ENCODE assay signal across 6 cellular contexts in genomic region chr22:17283865-17284264, GRCh38.
DNase-seq lines count a peak whose midpoint lies in the region; ATAC-seq, FAIRE-seq and TF ChIP-seq lines count a peak whose summit lies in the region.
"Not testable (repeated sequence)": the region's sequence is repeated elsewhere in the genome, so short reads cannot be mapped to it uniquely, and the experiment has no call there.

No MANE protein-coding gene starts in this region.

- intact Hi-C loops in HepG2 (cut with micrococcal nuclease; ENCODE audit: unreplicated experiment); posterior vena cava (cut with DNase I); sigmoid colon (cut with DNase I): not testable (repeated sequence)

- not testable (repeated sequence) for H3K9me2 ChIP-seq in GM23338 (ENCODE audit: insufficient read depth)

- TF ChIP-seq EP300 in H1 (IDR thresholded peaks at IDR 0.05; ENCODE audit: borderline replicate concordance in 1 of 2, low read depth in 2 of 2, low read length in 2 of 2); HepG2 (IDR thresholded peaks at IDR 0.05; ENCODE audit: low read depth in 2 of 2, low read length in 2 of 2); HepG2 (CRISPR knock-in tag; IDR thresholded peaks at IDR 0.05; ENCODE audit: borderline replicate concordance); sigmoid colon (IDR thresholded peaks at IDR 0.05): not testable (repeated sequence)

- H3K14ac ChIP-seq in H1 (ENCODE audit: insufficient read length) = not testable (repeated sequence)

- not testable (repeated sequence) for H3K79me1 ChIP-seq in H1 (ENCODE audit: low read depth, low read length)

- H3K23me2 ChIP-seq in H1 (ENCODE audit: low read depth, low read length) = not testable (repeated sequence)

- H3K4me3 ChIP-seq in GM23338; H1 (ENCODE audit: extremely low read depth in 1 of 4, insufficient read depth in 2 of 4, low read depth in 3 of 4, low read length in 4 of 4); HepG2 (replicated peaks in 1 of 3; ENCODE audit: insufficient read depth in 1 of 3, low read depth in 2 of 3, low read length in 3 of 3); sigmoid colon: not testable (repeated sequence)

- not testable (repeated sequence) for ATAC-seq in GM23338, HepG2

- H3K9me3 Mint-ChIP-seq in GM23338 = not testable (repeated sequence)

- not testable (repeated sequence) for BruUV-seq in HepG2 (replicated peaks; lab: Mats Ljungman, UMichigan)

- CTCF ChIA-PET in H1 (lab: Charles Lee; ENCODE audit: partially characterized antibody) = interaction anchor here (0.8 to 1.4 kb wide), 2 partner anchors 45 to 123 kb away, joined by 3 read pairs; no protein-coding TSS in a partner anchor
- CTCF ChIA-PET in HepG2 (lab: Yijun Ruan, JAX; ENCODE audit: low intra/inter-chr PET ratio, low total read pairs) = not testable (repeated sequence)

- not testable (repeated sequence) for H4K20me1 ChIP-seq in GM23338 (replicated peaks; ENCODE audit: insufficient read depth); H1 (replicated peaks in 1 of 2; ENCODE audit: control insufficient read depth in 1 of 2, insufficient read depth in 2 of 2, low read length in 2 of 2); HepG2 (ENCODE audit: insufficient read depth, low read length)

- not testable (repeated sequence) for TF ChIP-seq CTCF in GM23338 (conservative IDR thresholded peaks at IDR 0.05; ENCODE audit: low read depth in 2 of 2); H1 (IDR thresholded peaks at IDR 0.05; ENCODE audit: control extremely low read depth in 1 of 3, insufficient read depth in 1 of 3, low read depth in 1 of 3, low read length in 3 of 3); HepG2 (CRISPR knock-in tag; IDR thresholded peaks at IDR 0.05); sigmoid colon (IDR thresholded peaks at IDR 0.05)

- H2AK5ac ChIP-seq in H1 (ENCODE audit: low read depth, low read length) = not testable (repeated sequence)

- not testable (repeated sequence) for H3K79me2 ChIP-seq in GM23338 (replicated peaks; ENCODE audit: insufficient read depth); H1 (ENCODE audit: control insufficient read depth in 1 of 2, insufficient read depth in 2 of 2, low read length in 2 of 2); HepG2 (ENCODE audit: insufficient read depth, low read length)

- H3K4me3 Mint-ChIP-seq in GM23338 = not testable (repeated sequence)

- 0 out of 2 replicates have a peak overlapping the region, but pooled peaks have one; percentile 20 for H2BK15ac ChIP-seq in H1 (ENCODE audit: low read length)

- H3K36me3 ChIP-seq in GM23338 (ENCODE audit: insufficient read depth); H1 (ENCODE audit: control insufficient read depth in 2 of 4, insufficient read depth in 4 of 4, low read length in 3 of 4); HepG2 (replicated peaks in 1 of 2; ENCODE audit: control insufficient read depth in 1 of 2, insufficient read depth in 2 of 2, low read length in 2 of 2); sigmoid colon: not testable (repeated sequence)

- not testable (repeated sequence) for H3K9ac ChIP-seq in H1 (replicated peaks in 1 of 4; ENCODE audit: extremely low read depth in 1 of 4, low read depth in 3 of 4, low read length in 3 of 4); HepG2 (ENCODE audit: insufficient read depth, low read depth, low read length)

- not testable (repeated sequence) for H2BK12ac ChIP-seq in H1 (ENCODE audit: low read depth, low read length)

- not testable (repeated sequence) for DNase-seq in GM23338 (ENCODE audit: low spot score); H1 (ENCODE audit: low read depth in 1 of 2, low spot score in 2 of 2); HepG2 (ENCODE audit: low spot score)
- DNase-seq in posterior vena cava (ENCODE audit: low spot score) = peak; percentile 41
- peak; percentile 11 for DNase-seq in sigmoid colon
- peak; percentile 13 for DNase-seq in ureter (ENCODE audit: low spot score)

- 91% methylated on average over 10 of the region's 10 CpGs; no CpG with 5 or more reads in 1 of the 2 experiments for WGBS in H1 (ENCODE audit: extremely low coverage in 1 of 2, insufficient coverage in 1 of 2, insufficient read length in 1 of 2, insufficient replicate concordance in 2 of 2, low coverage in 1 of 2, low lambda C conversion rate in 2 of 2, missing lambda C conversion rate in 1 of 2), 2 experiments
- 51% methylated on average over 10 of the region's 10 CpGs for WGBS in HepG2 (ENCODE audit: low lambda C conversion rate)
- 84 to 88% methylated on average over 10 of the region's 10 CpGs for WGBS in sigmoid colon, 2 donors

- H2BK5ac ChIP-seq in H1 (ENCODE audit: low read depth, low read length) = not testable (repeated sequence)

- in situ Hi-C loops in HepG2 (cut with HindIII; ENCODE audit: extremely low pct_ligation_motif_present, low pct_unique_long_range_greater_than_20kb) = not testable (repeated sequence)

- H3K9me3 ChIP-seq in H1 (ENCODE audit: insufficient read depth in 2 of 2, low read depth in 1 of 2, low read length in 1 of 2); HepG2 (ENCODE audit: low read length); sigmoid colon: not testable (repeated sequence)

- H3K27me3 Mint-ChIP-seq in GM23338 (ENCODE audit: insufficient read depth, low read depth, poor library complexity) = not testable (repeated sequence)

- H2AFZ ChIP-seq in GM23338 = 0 out of 2 replicates have a peak overlapping the region, but pooled peaks have one; percentile 0
- not testable (repeated sequence) for H2AFZ ChIP-seq in H1 (ENCODE audit: low read length); HepG2 (ENCODE audit: low read length)

- not testable (repeated sequence) for H4K8ac ChIP-seq in H1 (ENCODE audit: extremely low read depth, insufficient read depth, low read length)

- H4K5ac ChIP-seq in H1 (ENCODE audit: insufficient read length, low read depth, low read length) = not testable (repeated sequence)

- not testable (repeated sequence) for TF ChIP-seq POLR2A in H1 (IDR thresholded peaks at IDR 0.05; ENCODE audit: control extremely low read depth in 1 of 2, low read depth in 2 of 2, low read length in 2 of 2); HepG2 (IDR thresholded peaks at IDR 0.05; ENCODE audit: insufficient read depth in 1 of 2, low read depth in 2 of 2, low read length in 2 of 2); sigmoid colon (IDR thresholded peaks at IDR 0.05)

- not testable (repeated sequence) for H3K27me3 ChIP-seq in GM23338 (ENCODE audit: insufficient read depth); H1 (replicated peaks in 1 of 4; ENCODE audit: control insufficient read depth in 3 of 4, extremely low read depth in 1 of 4, insufficient read depth in 3 of 4, low read length in 3 of 4); HepG2 (ENCODE audit: control insufficient read depth in 1 of 2, insufficient read depth in 2 of 2, low read length in 2 of 2); sigmoid colon

- not testable (repeated sequence) for H3K4me2 ChIP-seq in GM23338; H1 (ENCODE audit: insufficient read depth in 1 of 2, low read depth in 2 of 2, low read length in 2 of 2); HepG2 (ENCODE audit: low read depth, low read length)

- not testable (repeated sequence) for H3F3A ChIP-seq in GM23338 (replicated peaks; ENCODE audit: low read depth)

- POLR2A ChIA-PET in H1 (lab: Charles Lee; ENCODE audit: partially characterized antibody); HepG2 (lab: Yijun Ruan, JAX): not testable (repeated sequence)

- not testable (repeated sequence) for H3K4me1 Mint-ChIP-seq in GM23338

- TF ChIP-seq RAD21 in H1 (IDR thresholded peaks at IDR 0.05 in 1 of 2, conservative IDR thresholded peaks at IDR 0.05 in 1 of 2; ENCODE audit: low read depth in 2 of 2, low read length in 2 of 2); HepG2 (CRISPR knock-in tag; IDR thresholded peaks at IDR 0.05): not testable (repeated sequence)

- not testable (repeated sequence) for H3K27ac Mint-ChIP-seq in GM23338

- H2BK120ac ChIP-seq in H1 (replicated peaks; ENCODE audit: low read depth, low read length) = not testable (repeated sequence)

- H4K91ac ChIP-seq in H1 (replicated peaks; ENCODE audit: insufficient read length, low read length) = not testable (repeated sequence)

- H3K36me3 Mint-ChIP-seq in GM23338 (ENCODE audit: low read depth) = not testable (repeated sequence)

- not testable (repeated sequence) for H3K4ac ChIP-seq in H1 (replicated peaks; ENCODE audit: insufficient read length, low read depth, low read length)

- H3K18ac ChIP-seq in H1 (ENCODE audit: extremely low read depth, low read length) = not testable (repeated sequence)

- H3K56ac ChIP-seq in H1 (replicated peaks; ENCODE audit: insufficient read length, low read depth, low read length) = not testable (repeated sequence)

- H3K4me1 ChIP-seq in GM23338 (ENCODE audit: insufficient read depth); H1 (replicated peaks in 1 of 4; ENCODE audit: control insufficient read depth in 3 of 4, insufficient read depth in 4 of 4, low read length in 3 of 4); HepG2 (ENCODE audit: insufficient read depth, low read length); sigmoid colon: not testable (repeated sequence)

- FAIRE-seq in H1 (lab: Jason Lieb, UNC); HepG2 (lab: Jason Lieb, UNC): not testable (repeated sequence)

- not testable (repeated sequence) for H3K27ac ChIP-seq in GM23338 (ENCODE audit: low read depth); H1 (ENCODE audit: low read depth, low read length); HepG2 (ENCODE audit: extremely low read length, insufficient read depth, low read length); sigmoid colon

- H2BK20ac ChIP-seq in H1 (ENCODE audit: low read length) = not testable (repeated sequence)

- H3K23ac ChIP-seq in H1 (ENCODE audit: insufficient read length) = not testable (repeated sequence)
